In the genomic region with DNA sequence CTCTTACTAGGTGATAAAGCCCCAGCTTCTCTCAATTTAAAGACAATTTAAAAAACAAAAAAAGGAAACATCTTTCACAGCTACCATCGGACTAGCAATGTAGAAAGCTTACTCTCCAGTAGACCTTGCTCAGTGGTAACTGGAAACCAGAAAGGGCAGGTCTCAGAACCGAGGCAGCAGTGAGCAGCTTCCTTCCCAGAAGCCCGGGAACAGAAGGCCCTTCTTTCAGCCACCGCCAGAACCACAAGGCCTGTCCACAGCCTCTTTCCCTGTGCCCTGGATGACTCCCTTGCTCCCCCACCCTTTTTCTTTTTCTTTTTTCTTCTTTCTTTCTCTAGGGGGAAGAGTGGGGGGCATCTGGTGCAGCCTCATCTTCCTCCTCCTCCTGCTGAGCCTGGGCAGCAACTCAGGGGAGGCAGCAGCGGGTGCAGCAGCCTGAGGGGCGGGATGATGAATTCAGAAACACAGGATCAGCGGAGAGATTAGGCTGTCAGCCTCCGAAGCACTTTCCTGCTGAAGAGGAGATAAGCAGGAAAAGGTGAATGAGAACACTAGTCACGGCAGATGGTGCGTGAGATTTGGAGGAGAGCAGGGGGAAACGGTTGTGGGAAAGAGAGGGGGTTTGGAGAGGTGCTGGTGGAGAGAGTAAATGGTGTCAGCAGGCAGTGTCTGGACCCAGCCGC, we compare ENCODE assay signal across 1 cellular context.
TF ChIP-seq lines count a peak whose summit lies in the region.

No MANE protein-coding gene starts in this region.

TF ChIP-seq in K562, 482 proteins besides CTCF, POLR2A, EP300 and RAD21 (continued from another document and continues in another):
- TF ChIP-seq, protein P1, sequence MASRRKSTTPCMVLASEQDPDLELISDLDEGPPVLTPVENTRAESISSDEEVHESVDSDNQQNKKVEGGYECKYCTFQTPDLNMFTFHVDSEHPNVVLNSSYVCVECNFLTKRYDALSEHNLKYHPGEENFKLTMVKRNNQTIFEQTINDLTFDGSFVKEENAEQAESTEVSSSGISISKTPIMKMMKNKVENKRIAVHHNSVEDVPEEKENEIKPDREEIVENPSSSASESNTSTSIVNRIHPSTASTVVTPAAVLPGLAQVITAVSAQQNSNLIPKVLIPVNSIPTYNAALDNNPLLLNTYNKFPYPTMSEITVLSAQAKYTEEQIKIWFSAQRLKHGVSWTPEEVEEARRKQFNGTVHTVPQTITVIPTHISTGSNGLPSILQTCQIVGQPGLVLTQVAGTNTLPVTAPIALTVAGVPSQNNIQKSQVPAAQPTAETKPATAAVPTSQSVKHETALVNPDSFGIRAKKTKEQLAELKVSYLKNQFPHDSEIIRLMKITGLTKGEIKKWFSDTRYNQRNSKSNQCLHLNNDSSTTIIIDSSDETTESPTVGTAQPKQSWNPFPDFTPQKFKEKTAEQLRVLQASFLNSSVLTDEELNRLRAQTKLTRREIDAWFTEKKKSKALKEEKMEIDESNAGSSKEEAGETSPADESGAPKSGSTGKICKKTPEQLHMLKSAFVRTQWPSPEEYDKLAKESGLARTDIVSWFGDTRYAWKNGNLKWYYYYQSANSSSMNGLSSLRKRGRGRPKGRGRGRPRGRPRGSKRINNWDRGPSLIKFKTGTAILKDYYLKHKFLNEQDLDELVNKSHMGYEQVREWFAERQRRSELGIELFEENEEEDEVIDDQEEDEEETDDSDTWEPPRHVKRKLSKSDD (conservative IDR thresholded peaks at IDR 0.05; ENCODE audit: low read length) = no peak
- no peak for TF ChIP-seq SIX5 (IDR thresholded peaks at IDR 0.05; ENCODE audit: borderline replicate concordance in 1 of 2, insufficient read depth in 1 of 2, low read depth in 1 of 2, low read length in 2 of 2)
- no peak for TF ChIP-seq ZNF217 (CRISPR knock-in tag; IDR thresholded peaks at IDR 0.05)
- no peak for TF ChIP-seq RBM39 (optimal IDR thresholded peaks at IDR 0.05; ENCODE audit: low read depth, low read length)
- TF ChIP-seq, protein P2, sequence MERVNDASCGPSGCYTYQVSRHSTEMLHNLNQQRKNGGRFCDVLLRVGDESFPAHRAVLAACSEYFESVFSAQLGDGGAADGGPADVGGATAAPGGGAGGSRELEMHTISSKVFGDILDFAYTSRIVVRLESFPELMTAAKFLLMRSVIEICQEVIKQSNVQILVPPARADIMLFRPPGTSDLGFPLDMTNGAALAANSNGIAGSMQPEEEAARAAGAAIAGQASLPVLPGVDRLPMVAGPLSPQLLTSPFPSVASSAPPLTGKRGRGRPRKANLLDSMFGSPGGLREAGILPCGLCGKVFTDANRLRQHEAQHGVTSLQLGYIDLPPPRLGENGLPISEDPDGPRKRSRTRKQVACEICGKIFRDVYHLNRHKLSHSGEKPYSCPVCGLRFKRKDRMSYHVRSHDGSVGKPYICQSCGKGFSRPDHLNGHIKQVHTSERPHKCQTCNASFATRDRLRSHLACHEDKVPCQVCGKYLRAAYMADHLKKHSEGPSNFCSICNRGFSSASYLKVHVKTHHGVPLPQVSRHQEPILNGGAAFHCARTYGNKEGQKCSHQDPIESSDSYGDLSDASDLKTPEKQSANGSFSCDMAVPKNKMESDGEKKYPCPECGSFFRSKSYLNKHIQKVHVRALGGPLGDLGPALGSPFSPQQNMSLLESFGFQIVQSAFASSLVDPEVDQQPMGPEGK (CRISPR knock-in tag; IDR thresholded peaks at IDR 0.05; ENCODE audit: borderline replicate concordance) = no peak
- no peak for TF ChIP-seq CBX5 (IDR thresholded peaks at IDR 0.05; ENCODE audit: borderline replicate concordance, low read depth)
- TF ChIP-seq ZNF280A (IDR thresholded peaks at IDR 0.05; ENCODE audit: low read depth, partially characterized antibody) = no peak
- TF ChIP-seq RCOR1 (IDR thresholded peaks at IDR 0.05; ENCODE audit: borderline replicate concordance in 1 of 2, low read depth in 2 of 2, low read length in 2 of 2) = peak in 1 of 2 experiments; percentile 82; a peak in 3 of 4 replicates
- TF ChIP-seq NFE2L1 (tag; IDR thresholded peaks at IDR 0.05; ENCODE audit: borderline replicate concordance, low read depth) = no peak
- TF ChIP-seq, protein P3, sequence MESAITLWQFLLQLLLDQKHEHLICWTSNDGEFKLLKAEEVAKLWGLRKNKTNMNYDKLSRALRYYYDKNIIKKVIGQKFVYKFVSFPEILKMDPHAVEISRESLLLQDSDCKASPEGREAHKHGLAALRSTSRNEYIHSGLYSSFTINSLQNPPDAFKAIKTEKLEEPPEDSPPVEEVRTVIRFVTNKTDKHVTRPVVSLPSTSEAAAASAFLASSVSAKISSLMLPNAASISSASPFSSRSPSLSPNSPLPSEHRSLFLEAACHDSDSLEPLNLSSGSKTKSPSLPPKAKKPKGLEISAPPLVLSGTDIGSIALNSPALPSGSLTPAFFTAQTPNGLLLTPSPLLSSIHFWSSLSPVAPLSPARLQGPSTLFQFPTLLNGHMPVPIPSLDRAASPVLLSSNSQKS (CRISPR knock-in tag; IDR thresholded peaks at IDR 0.05) = no peak
- no peak for TF ChIP-seq ZBTB12 (CRISPR knock-in tag; IDR thresholded peaks at IDR 0.05)
- TF ChIP-seq NR0B1 (IDR thresholded peaks at IDR 0.05; ENCODE audit: partially characterized antibody) = no peak
- TF ChIP-seq KLF13 (tag; IDR thresholded peaks at IDR 0.05; ENCODE audit: borderline replicate concordance, low read depth) = no peak
- TF ChIP-seq KAT8 (IDR thresholded peaks at IDR 0.05; ENCODE audit: low read depth) = no peak
- no peak for TF ChIP-seq SRSF3 (IDR thresholded peaks at IDR 0.05; ENCODE audit: insufficient read depth, low read length)
- peak; percentile 82; the same call in 1 of the 2 replicates for TF ChIP-seq BCOR (IDR thresholded peaks at IDR 0.05)
- no peak for TF ChIP-seq ZNF280B (CRISPR knock-in tag; IDR thresholded peaks at IDR 0.05)
- TF ChIP-seq SMAD1 (IDR thresholded peaks at IDR 0.05; ENCODE audit: low read depth, low read length, partially characterized antibody) = no peak
- no peak for TF ChIP-seq STAT5B (CRISPR knock-in tag; IDR thresholded peaks at IDR 0.05)
- TF ChIP-seq ZNF175 (CRISPR knock-in tag; IDR thresholded peaks at IDR 0.05; ENCODE audit: low read depth) = no peak
- no peak for TF ChIP-seq ZNF239 (CRISPR knock-in tag; IDR thresholded peaks at IDR 0.05)
- TF ChIP-seq C11orf30 (IDR thresholded peaks at IDR 0.05; ENCODE audit: low read depth) = no peak
- TF ChIP-seq ZNF785 (CRISPR knock-in tag; IDR thresholded peaks at IDR 0.05) = no peak
- TF ChIP-seq EHMT2 (IDR thresholded peaks at IDR 0.05) = 0 out of 2 replicates have a peak, but pooled peaks have one; percentile 24
- TF ChIP-seq ZBTB8A (IDR thresholded peaks at IDR 0.05; ENCODE audit: partially characterized antibody) = no peak
- no peak for TF ChIP-seq CHD1 (IDR thresholded peaks at IDR 0.05; ENCODE audit: low read length)
- TF ChIP-seq ZNF165 (CRISPR knock-in tag; IDR thresholded peaks at IDR 0.05; ENCODE audit: borderline replicate concordance) = no peak
- TF ChIP-seq STAG1 (CRISPR knock-in tag; IDR thresholded peaks at IDR 0.05; ENCODE audit: borderline replicate concordance) = no peak
- no peak for TF ChIP-seq NONO (IDR thresholded peaks at IDR 0.05; ENCODE audit: low read depth in 2 of 2, low read length in 1 of 2)
- TF ChIP-seq PCBP2 (IDR thresholded peaks at IDR 0.05; ENCODE audit: low read depth, low read length, poor library complexity, severe bottlenecking) = no peak
- no peak for TF ChIP-seq SP1 (CRISPR knock-in tag; IDR thresholded peaks at IDR 0.05)
- TF ChIP-seq KLF6 (CRISPR knock-in tag; IDR thresholded peaks at IDR 0.05; ENCODE audit: borderline replicate concordance) = no peak
- no peak for TF ChIP-seq BRF1 (IDR thresholded peaks at IDR 0.05; ENCODE audit: borderline replicate concordance, extremely low read depth, insufficient read length)
- TF ChIP-seq HNRNPL (IDR thresholded peaks at IDR 0.05; ENCODE audit: low read depth, low read length) = no peak
- TF ChIP-seq, protein P4, sequence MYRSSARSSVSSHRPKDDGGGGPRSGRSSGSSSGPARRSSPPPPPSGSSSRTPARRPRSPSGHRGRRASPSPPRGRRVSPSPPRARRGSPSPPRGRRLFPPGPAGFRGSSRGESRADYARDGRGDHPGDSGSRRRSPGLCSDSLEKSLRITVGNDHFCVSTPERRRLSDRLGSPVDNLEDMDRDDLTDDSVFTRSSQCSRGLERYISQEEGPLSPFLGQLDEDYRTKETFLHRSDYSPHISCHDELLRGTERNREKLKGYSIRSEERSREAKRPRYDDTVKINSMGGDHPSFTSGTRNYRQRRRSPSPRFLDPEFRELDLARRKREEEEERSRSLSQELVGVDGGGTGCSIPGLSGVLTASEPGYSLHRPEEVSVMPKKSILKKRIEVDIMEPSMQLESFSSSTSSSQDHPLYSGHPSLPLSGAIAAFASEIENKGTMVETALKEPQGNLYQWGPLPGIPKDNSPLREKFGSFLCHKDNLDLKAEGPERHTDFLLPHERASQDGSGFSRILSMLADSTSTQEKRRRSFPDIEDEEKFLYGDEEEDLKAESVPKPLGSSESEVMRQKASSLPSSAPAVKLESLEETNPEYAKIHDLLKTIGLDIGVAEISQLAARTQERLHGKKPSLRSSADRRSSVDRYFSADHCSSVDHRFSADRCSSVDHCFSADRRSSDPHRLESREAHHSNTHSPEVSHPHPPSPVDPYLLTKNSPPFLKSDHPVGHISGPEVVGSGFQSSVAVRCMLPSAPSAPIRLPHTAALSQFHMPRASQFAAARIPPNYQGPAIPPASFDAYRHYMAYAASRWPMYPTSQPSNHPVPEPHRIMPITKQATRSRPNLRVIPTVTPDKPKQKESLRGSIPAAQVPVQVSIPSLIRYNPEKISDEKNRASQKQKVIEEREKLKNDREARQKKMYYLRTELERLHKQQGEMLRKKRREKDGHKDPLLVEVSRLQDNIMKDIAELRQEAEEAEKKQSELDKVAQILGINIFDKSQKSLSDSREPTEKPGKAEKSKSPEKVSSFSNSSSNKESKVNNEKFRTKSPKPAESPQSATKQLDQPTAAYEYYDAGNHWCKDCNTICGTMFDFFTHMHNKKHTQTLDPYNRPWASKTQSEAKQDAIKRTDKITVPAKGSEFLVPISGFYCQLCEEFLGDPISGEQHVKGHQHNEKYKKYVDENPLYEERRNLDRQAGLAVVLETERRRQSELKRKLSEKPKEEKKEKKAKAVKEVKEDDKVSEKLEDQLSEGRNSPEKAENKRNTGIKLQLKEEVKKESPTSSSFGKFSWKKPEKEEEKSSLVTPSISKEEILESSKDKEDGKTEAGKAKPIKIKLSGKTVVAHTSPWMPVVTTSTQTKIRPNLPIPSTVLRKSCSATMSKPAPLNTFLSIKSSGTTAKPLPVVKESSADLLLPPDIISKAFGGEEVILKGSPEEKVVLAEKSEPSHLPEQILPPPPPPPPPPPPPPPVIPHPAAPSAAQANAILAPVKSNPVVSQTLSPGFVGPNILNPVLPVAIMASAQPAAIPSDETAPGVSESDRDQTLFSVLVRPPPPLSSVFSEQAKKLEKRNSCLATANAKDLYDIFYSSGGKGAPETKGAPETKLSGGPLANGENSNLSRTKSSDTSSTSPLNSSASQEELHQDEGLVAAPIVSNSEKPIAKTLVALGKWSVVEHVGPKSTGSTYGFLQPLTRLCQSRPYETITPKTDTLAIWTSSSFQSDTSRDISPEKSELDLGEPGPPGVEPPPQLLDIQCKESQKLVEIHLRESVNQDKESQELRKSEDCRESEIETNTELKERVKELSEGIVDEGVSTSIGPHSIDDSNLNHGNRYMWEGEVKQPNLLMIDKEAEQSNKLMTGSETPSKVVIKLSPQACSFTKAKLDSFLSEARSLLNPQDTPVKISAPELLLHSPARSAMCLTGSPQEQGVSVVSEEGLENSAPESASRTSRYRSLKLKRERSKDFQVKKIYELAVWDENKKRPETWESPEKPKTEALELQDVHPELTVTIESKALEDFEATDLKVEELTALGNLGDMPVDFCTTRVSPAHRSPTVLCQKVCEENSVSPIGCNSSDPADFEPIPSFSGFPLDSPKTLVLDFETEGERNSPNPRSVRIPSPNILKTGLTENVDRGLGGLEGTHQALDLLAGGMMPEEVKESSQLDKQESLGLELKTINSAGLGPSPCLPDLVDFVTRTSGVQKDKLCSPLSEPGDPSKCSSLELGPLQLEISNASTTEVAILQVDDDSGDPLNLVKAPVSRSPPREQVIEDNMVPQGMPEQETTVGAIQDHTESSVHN (IDR thresholded peaks at IDR 0.05; ENCODE audit: borderline replicate concordance in 1 of 2, low read depth in 1 of 2) = no peak
